ENCODE assay signal across 1 cellular context in the genomic region with DNA sequence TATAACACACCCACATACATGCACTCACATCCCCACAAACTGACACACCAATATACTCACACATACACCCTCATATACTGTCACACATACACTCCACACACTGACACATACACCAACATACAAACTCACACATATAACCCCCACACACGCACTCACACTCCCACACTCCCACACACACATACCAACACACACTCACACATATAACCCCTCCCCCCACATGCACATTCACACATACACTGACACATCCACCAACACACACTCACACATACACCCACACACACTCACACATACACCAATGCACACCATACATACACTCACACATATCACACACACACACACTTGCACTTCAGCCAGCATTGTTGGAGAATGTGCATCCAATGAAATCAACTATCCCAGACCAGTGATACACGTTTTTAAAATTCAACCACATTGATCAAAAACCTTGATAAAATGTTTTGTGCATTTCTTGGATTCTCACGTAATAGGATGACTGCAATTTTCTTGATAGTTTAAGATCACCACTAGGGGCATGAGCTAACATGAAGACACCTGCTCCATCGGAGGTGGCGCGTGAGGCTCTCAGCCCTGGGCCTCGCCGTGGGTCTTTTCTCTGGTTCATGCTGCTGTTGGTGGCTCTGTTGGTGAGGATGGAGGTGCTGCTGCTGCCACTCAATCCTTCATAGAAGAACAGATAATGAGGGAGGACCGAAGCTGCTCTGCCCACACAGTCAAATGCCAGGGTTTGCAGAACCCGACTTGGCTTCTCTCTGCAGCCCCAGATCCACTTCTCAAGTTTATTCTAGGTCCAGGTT.
TF ChIP-seq lines count a peak whose summit lies in the region.

No MANE protein-coding gene starts in this region.

TF ChIP-seq in IMR-90, 13 proteins besides CTCF, POLR2A, EP300 and RAD21 (continued from another document):
- TF ChIP-seq RCOR1 (IDR thresholded peaks at IDR 0.05; ENCODE audit: insufficient replicate concordance, low read length) = no peak
- no peak for TF ChIP-seq BHLHE40 (IDR thresholded peaks at IDR 0.05; ENCODE audit: low read depth, low read length)
- TF ChIP-seq, protein P1, sequence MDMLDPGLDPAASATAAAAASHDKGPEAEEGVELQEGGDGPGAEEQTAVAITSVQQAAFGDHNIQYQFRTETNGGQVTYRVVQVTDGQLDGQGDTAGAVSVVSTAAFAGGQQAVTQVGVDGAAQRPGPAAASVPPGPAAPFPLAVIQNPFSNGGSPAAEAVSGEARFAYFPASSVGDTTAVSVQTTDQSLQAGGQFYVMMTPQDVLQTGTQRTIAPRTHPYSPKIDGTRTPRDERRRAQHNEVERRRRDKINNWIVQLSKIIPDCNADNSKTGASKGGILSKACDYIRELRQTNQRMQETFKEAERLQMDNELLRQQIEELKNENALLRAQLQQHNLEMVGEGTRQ (IDR thresholded peaks at IDR 0.05; ENCODE audit: low read depth, low read length) = no peak
- no peak for TF ChIP-seq MXI1 (IDR thresholded peaks at IDR 0.05; ENCODE audit: borderline replicate concordance, low read depth, low read length)
- no peak for TF ChIP-seq CEBPB (IDR thresholded peaks at IDR 0.05; ENCODE audit: low read depth, low read length)
- no peak for TF ChIP-seq RFX5 (IDR thresholded peaks at IDR 0.05; ENCODE audit: low read depth, low read length)
- no peak for TF ChIP-seq SMC3 (IDR thresholded peaks at IDR 0.05; ENCODE audit: low read depth, low read length)
- no peak for TF ChIP-seq NFE2L2 (IDR thresholded peaks at IDR 0.05; ENCODE audit: low read depth, low read length)
- TF ChIP-seq MAZ (IDR thresholded peaks at IDR 0.05; ENCODE audit: borderline replicate concordance, low read depth, low read length) = no peak
- TF ChIP-seq, protein P2, sequence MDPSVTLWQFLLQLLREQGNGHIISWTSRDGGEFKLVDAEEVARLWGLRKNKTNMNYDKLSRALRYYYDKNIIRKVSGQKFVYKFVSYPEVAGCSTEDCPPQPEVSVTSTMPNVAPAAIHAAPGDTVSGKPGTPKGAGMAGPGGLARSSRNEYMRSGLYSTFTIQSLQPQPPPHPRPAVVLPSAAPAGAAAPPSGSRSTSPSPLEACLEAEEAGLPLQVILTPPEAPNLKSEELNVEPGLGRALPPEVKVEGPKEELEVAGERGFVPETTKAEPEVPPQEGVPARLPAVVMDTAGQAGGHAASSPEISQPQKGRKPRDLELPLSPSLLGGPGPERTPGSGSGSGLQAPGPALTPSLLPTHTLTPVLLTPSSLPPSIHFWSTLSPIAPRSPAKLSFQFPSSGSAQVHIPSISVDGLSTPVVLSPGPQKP (IDR thresholded peaks at IDR 0.05; ENCODE audit: borderline replicate concordance, low read depth, low read length) = no peak
- TF ChIP-seq FOS (IDR thresholded peaks at IDR 0.05; ENCODE audit: low read depth, low read length) = no peak
